In the genomic region with DNA sequence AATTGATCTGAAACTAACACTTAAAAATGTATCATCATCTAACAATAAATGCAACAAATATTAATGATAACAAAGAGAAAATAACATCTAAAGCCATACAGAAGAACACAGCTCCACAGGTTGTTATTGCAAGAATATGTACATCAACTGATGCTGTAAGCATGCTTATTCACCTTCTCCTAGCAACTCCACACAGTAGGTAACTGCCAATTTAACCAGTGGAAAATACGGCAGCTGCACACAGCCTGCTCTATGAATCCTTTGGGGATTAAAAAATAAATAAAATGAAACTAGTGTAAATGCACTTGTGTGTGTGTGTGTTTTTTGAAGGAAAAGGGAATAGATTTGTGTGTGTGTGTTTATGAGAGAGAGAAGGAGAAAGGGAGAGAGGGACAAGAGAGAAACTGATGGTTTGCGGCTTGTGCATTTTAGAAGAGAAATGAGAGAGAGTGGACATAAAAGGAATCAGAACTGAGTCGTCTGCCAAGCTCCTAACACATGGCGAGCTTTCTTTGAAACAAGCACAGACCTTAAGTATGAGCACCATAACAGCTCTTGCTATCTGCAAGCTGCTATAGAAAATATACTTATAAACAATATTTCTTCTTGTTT, we compare ENCODE assay signal across 10 cellular contexts.
DNase-seq lines count a peak whose midpoint lies in the region; ATAC-seq and TF ChIP-seq lines count a peak whose summit lies in the region.
"Had no signal": no experiment of that assay in that cellular context is flagged by ENCODE, and none has a peak within 500 bp of the region (broad histone marks: within the 10 kb centered on the region; RNA-seq: fewer than 3 reads in every experiment).

No MANE protein-coding gene starts in this region.

- TF ChIP-seq POLR2A in gastroesophageal sphincter (IDR thresholded peaks at IDR 0.05): no peak
- no peak for TF ChIP-seq POLR2A in erythroblast (IDR thresholded peaks at IDR 0.05; ENCODE audit: low read length)

- no peaks in the 10 kb centered on the region for H3K27me3 Mint-ChIP-seq in stimulated activated naive CD8-positive, alpha-beta T cell treated with anti-CD3 and anti-CD28 coated beads, Interleukin-15, amount 100 ng/mL, for 72 hours

- H3K4me1 ChIP-seq in gastroesophageal sphincter: peaks cover 0 to 4% (median 0%) of the 10 kb centered on the region in 3 donors
- no peaks in the 10 kb centered on the region for H3K4me1 ChIP-seq in smooth muscle cell (ENCODE audit: low read depth)
- H3K4me1 ChIP-seq: stomach had no signal

- no peaks in the 10 kb centered on the region for H3K9me3 ChIP-seq in MG63
- no peaks in the 10 kb centered on the region for H3K9me3 ChIP-seq in gastroesophageal sphincter
- H3K9me3 ChIP-seq in smooth muscle cell (replicated peaks; ENCODE audit: low read depth): no peaks in the 10 kb centered on the region
- H3K9me3 ChIP-seq: stomach had no signal

- no peak overlapping the region for H3K27ac ChIP-seq in gastroesophageal sphincter
- no peak overlapping the region for H3K27ac ChIP-seq in smooth muscle cell (ENCODE audit: low read depth)
- H3K27ac ChIP-seq: stomach had no signal

- no peaks in the 10 kb centered on the region for H3F3A ChIP-seq in smooth muscle cell (ENCODE audit: low read depth)

- no peak for ATAC-seq in gastroesophageal sphincter
- ATAC-seq in stimulated activated naive CD8-positive, alpha-beta T cell treated with anti-CD3 and anti-CD28 coated beads, Interleukin-15, amount 100 ng/mL, for 72 hours: no peak

- H3K4me3 Mint-ChIP-seq in stimulated activated naive CD8-positive, alpha-beta T cell treated with anti-CD3 and anti-CD28 coated beads, Interleukin-15, amount 100 ng/mL, for 72 hours: no peak overlapping the region
- H3K4me3 Mint-ChIP-seq: memory B cell had no signal

- TF ChIP-seq EP300 in gastroesophageal sphincter (IDR thresholded peaks at IDR 0.05): no peak

- H3K4me1 Mint-ChIP-seq in stimulated activated naive CD8-positive, alpha-beta T cell treated with anti-CD3 and anti-CD28 coated beads, Interleukin-15, amount 100 ng/mL, for 72 hours: no peaks in the 10 kb centered on the region

- H3K79me2 ChIP-seq in smooth muscle cell (ENCODE audit: low read depth): no peaks in the 10 kb centered on the region

- no peaks in the 10 kb centered on the region for H4K20me1 ChIP-seq in smooth muscle cell (ENCODE audit: low read depth)

- peak overlapping the region; percentile 86 for H2AFZ ChIP-seq in smooth muscle cell (ENCODE audit: low read depth)

- CTCF ChIA-PET in GM10248 (lab: Yijun Ruan, JAX): interaction anchor here (1.0 to 1.1 kb wide), 2 partner anchors 18 to 337 kb away, joined by 3 read pairs; no protein-coding TSS in a partner anchor

- no peak for DNase-seq in MG63
- peak; percentile 84 for DNase-seq in NCI-H69 (lab: John Stamatoyannopoulos, UW)
- DNase-seq in smooth muscle cell (lab: John Stamatoyannopoulos, UW; ENCODE audit: unreplicated experiment): no peak
- no peak for DNase-seq in GM10248 (ENCODE audit: extremely low spot score)
- no peak for DNase-seq in stimulated activated naive CD8-positive, alpha-beta T cell treated with anti-CD3 and anti-CD28 coated beads, Interleukin-15, amount 100 ng/mL, for 72 hours
- no peak for DNase-seq in erythroblast (lab: John Stamatoyannopoulos, UW)
- DNase-seq: activated CD4-positive, alpha-beta T cell treated with anti-CD3 and anti-CD28 coated beads for 48 hours; stomach had no signal

- H3K9ac ChIP-seq in smooth muscle cell (ENCODE audit: low read depth): no peak overlapping the region

- H3K36me3 ChIP-seq in MG63 (no peaks in the 10 kb centered on the region), gastroesophageal sphincter (no peaks in the 10 kb centered on the region), smooth muscle cell (ENCODE audit: low read depth) (no peaks in the 10 kb centered on the region)
- H3K36me3 ChIP-seq: stomach had no signal

- H3K4me3 ChIP-seq in MG63: peak overlapping the region; percentile 12; the same call in 1 of the 2 replicates
- peak overlapping the region; percentile 19 to 24 for H3K4me3 ChIP-seq in gastroesophageal sphincter
- no peak overlapping the region for H3K4me3 ChIP-seq in smooth muscle cell

- H3K27me3 ChIP-seq in MG63 (no peaks in the 10 kb centered on the region), gastroesophageal sphincter (no peaks in the 10 kb centered on the region), smooth muscle cell (ENCODE audit: low read depth) (no peaks in the 10 kb centered on the region)
- H3K27me3 ChIP-seq: stomach had no signal

- 6 to 19% methylated on average over 4 of the region's 4 CpGs for WGBS in gastroesophageal sphincter (ENCODE audit: low coverage in 1 of 2), 2 donors
- WGBS in smooth muscle cell (ENCODE audit: low lambda C conversion rate): 75% methylated on average over 4 of the region's 4 CpGs

- no peak overlapping the region for H3K4me2 ChIP-seq in smooth muscle cell

- TF ChIP-seq CTCF in gastroesophageal sphincter (IDR thresholded peaks at IDR 0.05) (no peak), smooth muscle cell (IDR thresholded peaks at IDR 0.05; ENCODE audit: borderline replicate concordance, insufficient read depth, poor library complexity, severe bottlenecking) (no peak), GM10248 (IDR thresholded peaks at IDR 0.05; ENCODE audit: control extremely low read depth, extremely low read depth, low read depth, missing control alignments) (no peak)

- peaks cover 0 to 4% of the 10 kb centered on the region in 2 donors for H3K9me3 Mint-ChIP-seq in stimulated activated naive CD8-positive, alpha-beta T cell treated with anti-CD3 and anti-CD28 coated beads, Interleukin-15, amount 100 ng/mL, for 72 hours

- POLR2A ChIA-PET in GM10248 (lab: Yijun Ruan, JAX): no interaction called here

- no peak overlapping the region for H3K27ac Mint-ChIP-seq in stimulated activated naive CD8-positive, alpha-beta T cell treated with anti-CD3 and anti-CD28 coated beads, Interleukin-15, amount 100 ng/mL, for 72 hours
- H3K27ac Mint-ChIP-seq: memory B cell had no signal
